ENCODE assay signal across 18 cellular contexts in the genomic region with DNA sequence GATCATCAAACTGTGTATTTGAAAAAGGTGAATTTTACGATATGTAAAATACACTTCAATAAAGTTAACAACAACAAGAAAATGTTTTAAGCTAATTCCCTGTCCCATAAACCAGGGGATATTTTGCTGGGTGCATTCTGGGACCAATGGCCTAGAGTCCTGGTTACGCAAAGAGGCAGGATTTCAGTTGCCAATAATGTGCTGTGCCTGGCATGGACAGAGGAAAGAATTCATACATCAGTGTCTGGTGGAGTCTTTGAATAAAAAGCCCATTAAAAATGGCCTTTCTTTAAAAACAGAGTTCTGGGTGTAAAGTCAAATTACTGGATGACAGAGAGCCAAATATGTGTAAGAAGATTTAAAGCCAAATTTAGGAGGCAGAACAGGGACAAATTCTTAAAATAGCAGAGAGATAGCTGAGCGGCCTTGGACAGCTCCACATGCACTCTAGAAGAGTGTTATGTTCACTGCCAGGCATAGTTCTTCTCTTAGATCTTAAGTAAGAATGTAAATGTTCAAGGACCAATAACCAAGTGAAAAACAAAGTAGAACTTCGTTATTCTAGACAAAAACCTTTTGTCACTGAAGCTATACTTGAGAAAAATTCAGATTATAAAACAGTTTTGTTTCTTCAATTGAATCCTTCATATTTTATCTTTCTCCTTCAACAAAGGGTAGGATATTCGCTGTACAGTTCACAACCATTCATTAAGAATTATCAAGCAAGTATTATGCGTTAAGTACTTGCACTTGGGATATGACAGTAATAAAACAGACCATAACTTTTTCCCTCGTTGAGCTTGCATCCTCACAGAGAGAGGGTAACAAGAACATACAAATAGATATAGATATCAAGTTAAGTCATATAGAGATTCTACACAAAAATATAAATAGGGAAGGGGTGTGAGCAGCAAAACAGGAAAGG.
A peak's percentile ranks its signal among the peaks of the same experiment; 100 is the strongest.
DNase-seq lines count a peak whose midpoint lies in the region; ATAC-seq and TF ChIP-seq lines count a peak whose summit lies in the region.
"Had no signal": no experiment of that assay in that cellular context is flagged by ENCODE, and none has a peak within 500 bp of the region (broad histone marks: within the 10 kb centered on the region; RNA-seq: fewer than 3 reads in every experiment).

No MANE protein-coding gene starts in this region.

- H3K18ac ChIP-seq in IMR-90 (ENCODE audit: low read depth, low read length) = no peak overlapping the region

- no peak overlapping the region for H3K9ac ChIP-seq in IMR-90 (ENCODE audit: low read depth, low read length)
- H3K9ac ChIP-seq: BLaER1 treated with 17β-estradiol and CSF1 and Interleukin-3, amounts not matched to agents 10 nM and 100 nM; KMS-11 had no signal

- CTCF ChIA-PET in IMR-90 (lab: Yijun Ruan, JAX) = interaction anchor here (0.5 kb wide), 2 partner anchors 19 to 718 kb away, joined by 5 read pairs; a partner anchor contains a TSS

- no peaks in the 10 kb centered on the region for H4K20me1 ChIP-seq in IMR-90 (ENCODE audit: insufficient read depth, low read length)
- H4K20me1 ChIP-seq: BLaER1 treated with 17β-estradiol and CSF1 and Interleukin-3, amounts not matched to agents 10 nM and 100 nM had no signal

- POLR2A ChIA-PET in IMR-90 (lab: Charles Lee; ENCODE audit: unreplicated experiment) = no interaction called here

- H3K4me3 ChIP-seq in IMR-90 (ENCODE audit: insufficient read depth, low read depth, low read length) = no peak overlapping the region
- no peak overlapping the region for H3K4me3 ChIP-seq in fibroblast of mammary gland (ENCODE audit: control insufficient read depth, low read depth, low read length)
- H3K4me3 ChIP-seq in lower lobe of right lung = no peak overlapping the region
- no peak overlapping the region for H3K4me3 ChIP-seq in thoracic aorta
- H3K4me3 ChIP-seq: BLaER1 treated with 17β-estradiol and CSF1 and Interleukin-3, amounts not matched to agents 10 nM and 100 nM had no signal

- no peak for DNase-seq in IMR-90
- DNase-seq in fibroblast of mammary gland (ENCODE audit: low read depth) = peak; percentile 19
- DNase-seq in lower lobe of right lung = no peak
- DNase-seq in thoracic aorta (ENCODE audit: low spot score) = no peak
- no peak for DNase-seq in NCI-H2081 (lab: John Stamatoyannopoulos, UW)
- DNase-seq: activated CD8-positive, alpha-beta T cell treated with anti-CD3 and anti-CD28 coated beads, Interleukin-2, amount 10 ng/mL, durations not matched to agents 7 days and 5 days; DMS153; H7; mammary epithelial cell; NCI-H1048; NCI-H526 treated with DMSO at 0.1 percent for 48 hours; SHP77 treated with DMSO at 0.1 percent for 48 hours; stimulated activated CD4-positive, alpha-beta T cell treated with anti-CD3 and anti-CD28 coated beads, Interleukin-1b, Interleukin-23, amount 100 ng/mL, for 48 hours had no signal

- BruUV-seq in IMR-90 (replicated peaks; lab: Mats Ljungman, UMichigan) = no TSS peak

- TF ChIP-seq CTCF in IMR-90 (conservative IDR thresholded peaks at IDR 0.05; ENCODE audit: low read depth, low read length) (no peak), fibroblast of mammary gland (conservative IDR thresholded peaks at IDR 0.05; ENCODE audit: control insufficient read depth, insufficient read depth, low read depth, low read length) (no peak), lower lobe of right lung (IDR thresholded peaks at IDR 0.05) (no peak), thoracic aorta (IDR thresholded peaks at IDR 0.05) (no peak)

- H2AK5ac ChIP-seq in IMR-90 (ENCODE audit: low read depth, low read length) = no peak overlapping the region

- no peaks in the 10 kb centered on the region for H3K27me3 ChIP-seq in IMR-90 (ENCODE audit: control insufficient read depth, insufficient read depth, low read length)
- no peaks in the 10 kb centered on the region for H3K27me3 ChIP-seq in lower lobe of right lung (ENCODE audit: low read depth)
- no peaks in the 10 kb centered on the region for H3K27me3 ChIP-seq in thoracic aorta (replicated peaks; ENCODE audit: insufficient read depth)
- H3K27me3 ChIP-seq: BLaER1 treated with 17β-estradiol and CSF1 and Interleukin-3, amounts not matched to agents 10 nM and 100 nM had no signal

- H3K27ac ChIP-seq in IMR-90 (ENCODE audit: insufficient read depth, low read length) (no peak overlapping the region), lower lobe of right lung (no peak overlapping the region), thoracic aorta (no peak overlapping the region)
- H3K27ac ChIP-seq: BLaER1 treated with 17β-estradiol and CSF1 and Interleukin-3, amounts not matched to agents 10 nM and 100 nM; KMS-11 had no signal

- H2BK20ac ChIP-seq in IMR-90 (ENCODE audit: low read depth, low read length) = no peak overlapping the region

- intact Hi-C loops in IMR-90 (cut with micrococcal nuclease) = no loop called here
- intact Hi-C loops in lower lobe of right lung (cut with DNase I) = no loop called here

- H3K79me1 ChIP-seq in IMR-90 (ENCODE audit: low read depth in 1 of 2, low read length in 2 of 2) = no peaks in the 10 kb centered on the region

- H3K36me3 ChIP-seq in IMR-90 (ENCODE audit: control insufficient read depth, insufficient read depth, low read length) (no peaks in the 10 kb centered on the region), lower lobe of right lung (no peaks in the 10 kb centered on the region), thoracic aorta (no peaks in the 10 kb centered on the region)
- H3K36me3 ChIP-seq: BLaER1 treated with 17β-estradiol and CSF1 and Interleukin-3, amounts not matched to agents 10 nM and 100 nM had no signal

- no peak overlapping the region for H2AFZ ChIP-seq in IMR-90 (replicated peaks; ENCODE audit: low read length, poor library complexity)

- H3K4me1 ChIP-seq in IMR-90 (ENCODE audit: control insufficient read depth, insufficient read depth, low read length) (no peaks in the 10 kb centered on the region), lower lobe of right lung (no peaks in the 10 kb centered on the region), thoracic aorta (ENCODE audit: control insufficient read depth in 1 of 2, low read depth in 2 of 2) (peaks cover 20 to 41% of the 10 kb centered on the region in 2 donors)
- H3K4me1 ChIP-seq: BLaER1 treated with 17β-estradiol and CSF1 and Interleukin-3, amounts not matched to agents 10 nM and 100 nM had no signal

- H3K23ac ChIP-seq in IMR-90 (ENCODE audit: low read depth, low read length) = no peak overlapping the region

- no peak overlapping the region for H2BK5ac ChIP-seq in IMR-90 (ENCODE audit: low read depth, low read length, poor library complexity, severe bottlenecking)

- H4K91ac ChIP-seq in IMR-90 (ENCODE audit: insufficient read depth, low read depth, low read length) = no peak overlapping the region

- no peak overlapping the region for H3K4me2 ChIP-seq in IMR-90 (ENCODE audit: low read depth, low read length)
- H3K4me2 ChIP-seq: BLaER1 treated with 17β-estradiol and CSF1 and Interleukin-3, amounts not matched to agents 10 nM and 100 nM; KMS-11 had no signal

- H3K56ac ChIP-seq in IMR-90 (ENCODE audit: extremely low read depth, insufficient read depth, low read length) = no peak overlapping the region

- no peak overlapping the region for H3K14ac ChIP-seq in IMR-90 (replicated peaks; ENCODE audit: low read depth, low read length)

- peak; percentile 67; the same call in 1 of the 2 replicates for ATAC-seq in IMR-90 (ENCODE audit: low read depth)
- peak; percentile 57 to 67 for ATAC-seq in lower lobe of right lung
- peak; percentile 38 for ATAC-seq in thoracic aorta (ENCODE audit: insufficient number of reproducible peaks, low FRiP score, low read depth)
- no peak for ATAC-seq in GM19455 (IDR thresholded peaks at IDR 0.05; ENCODE audit: unreplicated experiment)
- ATAC-seq in HG03378 (IDR thresholded peaks at IDR 0.05; ENCODE audit: unreplicated experiment) = no peak
- ATAC-seq: activated CD8-positive, alpha-beta T cell treated with anti-CD3 and anti-CD28 coated beads, Interleukin-2, amount 10 ng/mL, durations not matched to agents 7 days and 5 days; WTC11 had no signal

- no CpG with 5 or more reads among the region's 7 CpGs for WGBS in IMR-90 (ENCODE audit: extremely low coverage in 2 of 2, insufficient read length in 1 of 2), 2 experiments

- H2BK120ac ChIP-seq in IMR-90 (ENCODE audit: low read depth, low read length) = no peak overlapping the region

- in situ Hi-C loops in IMR-90 (cut with MboI; ENCODE audit: low sequenced_read_pairs) = no loop called here

- H2BK15ac ChIP-seq in IMR-90 (ENCODE audit: low read depth, low read length) = no peak overlapping the region

- no peak overlapping the region for H4K8ac ChIP-seq in IMR-90 (ENCODE audit: low read depth in 2 of 2, low read length in 2 of 2)

- no peak overlapping the region for H3K4ac ChIP-seq in IMR-90 (ENCODE audit: low read depth, low read length)

- H2AK9ac ChIP-seq in IMR-90 (replicated peaks; ENCODE audit: low read depth, low read length, poor library complexity) = no peak overlapping the region

- H3K9me1 ChIP-seq in IMR-90 (ENCODE audit: insufficient read depth, low read length) = no peaks in the 10 kb centered on the region

- H3K9me3 ChIP-seq in IMR-90 (ENCODE audit: control insufficient read depth, insufficient read depth, low read length) = no peaks in the 10 kb centered on the region
- H3K9me3 ChIP-seq in lower lobe of right lung = no peaks in the 10 kb centered on the region
- no peaks in the 10 kb centered on the region for H3K9me3 ChIP-seq in thoracic aorta
- H3K9me3 ChIP-seq: BLaER1 treated with 17β-estradiol and CSF1 and Interleukin-3, amounts not matched to agents 10 nM and 100 nM had no signal

- no peak overlapping the region for H4K5ac ChIP-seq in IMR-90 (ENCODE audit: low read depth, low read length)

- dilution Hi-C loops in IMR-90 (cut with HindIII; ENCODE audit: low sequenced_read_pairs, unreplicated experiment) = no loop called here

- no peak for TF ChIP-seq POLR2A in IMR-90 (IDR thresholded peaks at IDR 0.05; ENCODE audit: low read depth, low read length)

- no peak for TF ChIP-seq RAD21 in IMR-90 (IDR thresholded peaks at IDR 0.05; ENCODE audit: low read length)

TF ChIP-seq in IMR-90, 13 proteins besides CTCF, POLR2A, EP300 and RAD21 (continues in another document):
- no peak for TF ChIP-seq CEBPB (IDR thresholded peaks at IDR 0.05; ENCODE audit: low read depth, low read length)
- no peak for TF ChIP-seq NFE2L2 (IDR thresholded peaks at IDR 0.05; ENCODE audit: low read depth, low read length)
- no peak for TF ChIP-seq MAFK (IDR thresholded peaks at IDR 0.05; ENCODE audit: low read depth, low read length)
- TF ChIP-seq RCOR1 (IDR thresholded peaks at IDR 0.05; ENCODE audit: insufficient replicate concordance, low read length) = no peak
- TF ChIP-seq, protein P1, sequence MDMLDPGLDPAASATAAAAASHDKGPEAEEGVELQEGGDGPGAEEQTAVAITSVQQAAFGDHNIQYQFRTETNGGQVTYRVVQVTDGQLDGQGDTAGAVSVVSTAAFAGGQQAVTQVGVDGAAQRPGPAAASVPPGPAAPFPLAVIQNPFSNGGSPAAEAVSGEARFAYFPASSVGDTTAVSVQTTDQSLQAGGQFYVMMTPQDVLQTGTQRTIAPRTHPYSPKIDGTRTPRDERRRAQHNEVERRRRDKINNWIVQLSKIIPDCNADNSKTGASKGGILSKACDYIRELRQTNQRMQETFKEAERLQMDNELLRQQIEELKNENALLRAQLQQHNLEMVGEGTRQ (IDR thresholded peaks at IDR 0.05; ENCODE audit: low read depth, low read length) = no peak
- no peak for TF ChIP-seq SMC3 (IDR thresholded peaks at IDR 0.05; ENCODE audit: low read depth, low read length)
- TF ChIP-seq RFX5 (IDR thresholded peaks at IDR 0.05; ENCODE audit: low read depth, low read length) = no peak

Comparison
In these comparisons a context has a peak if more than half of its experiments do, and no peak if none do; other contexts are left out.
1. ATAC-seq: peak in IMR-90 (single experiment), lower lobe of right lung (2 of 2) and thoracic aorta (single experiment); none in GM19455 (single experiment) and HG03378 (single experiment).